ENCODE assay signal across 1 cellular context in the genomic region with DNA sequence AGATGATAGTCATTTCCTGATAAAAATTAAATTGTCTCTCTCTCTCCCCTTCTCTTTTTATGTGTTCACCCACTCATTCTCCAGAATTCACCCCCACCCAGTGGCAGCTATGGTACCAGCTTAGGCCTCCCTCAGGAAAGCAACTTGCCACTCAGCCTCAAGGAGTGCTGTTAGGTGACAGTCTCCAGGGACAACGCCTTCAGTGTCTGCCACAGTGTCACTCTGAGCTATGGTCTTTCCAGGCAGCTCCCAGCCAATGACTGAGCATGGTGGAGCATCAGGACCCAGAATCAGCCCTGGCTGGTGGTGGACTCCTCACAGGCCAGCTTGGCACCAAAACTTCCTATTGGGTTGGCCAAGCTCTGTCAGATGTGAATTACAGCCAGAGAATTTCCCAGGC.
TF ChIP-seq lines count a peak whose summit lies in the region.

No MANE protein-coding gene starts in this region.

TF ChIP-seq in WTC11, 78 proteins besides CTCF, POLR2A, EP300 and RAD21 (continued from another document):
- TF ChIP-seq, protein P1, sequence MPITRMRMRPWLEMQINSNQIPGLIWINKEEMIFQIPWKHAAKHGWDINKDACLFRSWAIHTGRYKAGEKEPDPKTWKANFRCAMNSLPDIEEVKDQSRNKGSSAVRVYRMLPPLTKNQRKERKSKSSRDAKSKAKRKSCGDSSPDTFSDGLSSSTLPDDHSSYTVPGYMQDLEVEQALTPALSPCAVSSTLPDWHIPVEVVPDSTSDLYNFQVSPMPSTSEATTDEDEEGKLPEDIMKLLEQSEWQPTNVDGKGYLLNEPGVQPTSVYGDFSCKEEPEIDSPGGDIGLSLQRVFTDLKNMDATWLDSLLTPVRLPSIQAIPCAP (CRISPR knock-in tag; IDR thresholded peaks at IDR 0.05): no peak
